2 cellular contexts compared by ENCODE assay signal in the genomic region with DNA sequence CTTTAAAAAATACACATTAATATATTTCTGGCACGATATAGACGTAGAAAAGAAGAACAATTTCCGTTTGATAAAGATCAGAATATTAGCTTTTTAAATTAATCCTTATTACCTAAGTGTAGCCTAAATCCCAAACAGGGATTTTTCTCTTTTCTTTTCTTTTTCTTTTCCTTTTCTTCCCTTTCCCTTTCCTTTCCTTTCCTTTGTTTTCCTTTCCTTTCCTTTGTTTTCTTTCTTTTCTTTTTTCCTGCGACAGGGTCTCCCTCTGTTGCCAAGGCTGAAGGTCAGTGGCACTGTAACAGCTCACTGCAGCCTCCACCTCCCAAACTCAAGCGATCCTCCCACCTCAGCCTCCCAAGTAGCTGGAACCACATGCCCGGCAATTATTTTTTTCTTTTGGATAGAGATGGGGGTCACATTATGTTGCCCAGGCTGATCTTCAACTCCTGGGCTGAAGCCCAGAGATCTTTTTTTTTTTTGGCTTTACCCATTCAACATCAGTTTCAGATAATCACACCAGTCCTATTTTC.
TF ChIP-seq lines count a peak whose summit lies in the region.

No MANE protein-coding gene starts in this region.

TF ChIP-seq in HCT116, 20 proteins besides CTCF, POLR2A, EP300 and RAD21 (continued from another document):
- TF ChIP-seq, protein P1, sequence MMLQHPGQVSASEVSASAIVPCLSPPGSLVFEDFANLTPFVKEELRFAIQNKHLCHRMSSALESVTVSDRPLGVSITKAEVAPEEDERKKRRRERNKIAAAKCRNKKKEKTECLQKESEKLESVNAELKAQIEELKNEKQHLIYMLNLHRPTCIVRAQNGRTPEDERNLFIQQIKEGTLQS (IDR thresholded peaks at IDR 0.05): no peak
- TF ChIP-seq EZH2 (IDR thresholded peaks at IDR 0.05): no peak
- no peak for TF ChIP-seq SIN3A (IDR thresholded peaks at IDR 0.05; ENCODE audit: low read depth)
- TF ChIP-seq ZFX (IDR thresholded peaks at IDR 0.05): no peak
- TF ChIP-seq, protein P2, sequence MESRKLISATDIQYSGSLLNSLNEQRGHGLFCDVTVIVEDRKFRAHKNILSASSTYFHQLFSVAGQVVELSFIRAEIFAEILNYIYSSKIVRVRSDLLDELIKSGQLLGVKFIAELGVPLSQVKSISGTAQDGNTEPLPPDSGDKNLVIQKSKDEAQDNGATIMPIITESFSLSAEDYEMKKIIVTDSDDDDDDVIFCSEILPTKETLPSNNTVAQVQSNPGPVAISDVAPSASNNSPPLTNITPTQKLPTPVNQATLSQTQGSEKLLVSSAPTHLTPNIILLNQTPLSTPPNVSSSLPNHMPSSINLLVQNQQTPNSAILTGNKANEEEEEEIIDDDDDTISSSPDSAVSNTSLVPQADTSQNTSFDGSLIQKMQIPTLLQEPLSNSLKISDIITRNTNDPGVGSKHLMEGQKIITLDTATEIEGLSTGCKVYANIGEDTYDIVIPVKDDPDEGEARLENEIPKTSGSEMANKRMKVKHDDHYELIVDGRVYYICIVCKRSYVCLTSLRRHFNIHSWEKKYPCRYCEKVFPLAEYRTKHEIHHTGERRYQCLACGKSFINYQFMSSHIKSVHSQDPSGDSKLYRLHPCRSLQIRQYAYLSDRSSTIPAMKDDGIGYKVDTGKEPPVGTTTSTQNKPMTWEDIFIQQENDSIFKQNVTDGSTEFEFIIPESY (IDR thresholded peaks at IDR 0.05; ENCODE audit: extremely low read depth, insufficient replicate concordance, low read length): no peak
- no peak for TF ChIP-seq EZH2phosphoT487 (IDR thresholded peaks at IDR 0.05; ENCODE audit: borderline replicate concordance)
- TF ChIP-seq SP1 (IDR thresholded peaks at IDR 0.05; ENCODE audit: low read depth): no peak
TF ChIP-seq in HCT116: peak in this region for 0.

TF ChIP-seq in neural cell, 6 proteins besides CTCF, POLR2A, EP300 and RAD21 (continued from another document):
- TF ChIP-seq, protein P3, sequence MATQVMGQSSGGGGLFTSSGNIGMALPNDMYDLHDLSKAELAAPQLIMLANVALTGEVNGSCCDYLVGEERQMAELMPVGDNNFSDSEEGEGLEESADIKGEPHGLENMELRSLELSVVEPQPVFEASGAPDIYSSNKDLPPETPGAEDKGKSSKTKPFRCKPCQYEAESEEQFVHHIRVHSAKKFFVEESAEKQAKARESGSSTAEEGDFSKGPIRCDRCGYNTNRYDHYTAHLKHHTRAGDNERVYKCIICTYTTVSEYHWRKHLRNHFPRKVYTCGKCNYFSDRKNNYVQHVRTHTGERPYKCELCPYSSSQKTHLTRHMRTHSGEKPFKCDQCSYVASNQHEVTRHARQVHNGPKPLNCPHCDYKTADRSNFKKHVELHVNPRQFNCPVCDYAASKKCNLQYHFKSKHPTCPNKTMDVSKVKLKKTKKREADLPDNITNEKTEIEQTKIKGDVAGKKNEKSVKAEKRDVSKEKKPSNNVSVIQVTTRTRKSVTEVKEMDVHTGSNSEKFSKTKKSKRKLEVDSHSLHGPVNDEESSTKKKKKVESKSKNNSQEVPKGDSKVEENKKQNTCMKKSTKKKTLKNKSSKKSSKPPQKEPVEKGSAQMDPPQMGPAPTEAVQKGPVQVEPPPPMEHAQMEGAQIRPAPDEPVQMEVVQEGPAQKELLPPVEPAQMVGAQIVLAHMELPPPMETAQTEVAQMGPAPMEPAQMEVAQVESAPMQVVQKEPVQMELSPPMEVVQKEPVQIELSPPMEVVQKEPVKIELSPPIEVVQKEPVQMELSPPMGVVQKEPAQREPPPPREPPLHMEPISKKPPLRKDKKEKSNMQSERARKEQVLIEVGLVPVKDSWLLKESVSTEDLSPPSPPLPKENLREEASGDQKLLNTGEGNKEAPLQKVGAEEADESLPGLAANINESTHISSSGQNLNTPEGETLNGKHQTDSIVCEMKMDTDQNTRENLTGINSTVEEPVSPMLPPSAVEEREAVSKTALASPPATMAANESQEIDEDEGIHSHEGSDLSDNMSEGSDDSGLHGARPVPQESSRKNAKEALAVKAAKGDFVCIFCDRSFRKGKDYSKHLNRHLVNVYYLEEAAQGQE (IDR thresholded peaks at IDR 0.05; ENCODE audit: borderline replicate concordance): no peak
